In the genomic region with DNA sequence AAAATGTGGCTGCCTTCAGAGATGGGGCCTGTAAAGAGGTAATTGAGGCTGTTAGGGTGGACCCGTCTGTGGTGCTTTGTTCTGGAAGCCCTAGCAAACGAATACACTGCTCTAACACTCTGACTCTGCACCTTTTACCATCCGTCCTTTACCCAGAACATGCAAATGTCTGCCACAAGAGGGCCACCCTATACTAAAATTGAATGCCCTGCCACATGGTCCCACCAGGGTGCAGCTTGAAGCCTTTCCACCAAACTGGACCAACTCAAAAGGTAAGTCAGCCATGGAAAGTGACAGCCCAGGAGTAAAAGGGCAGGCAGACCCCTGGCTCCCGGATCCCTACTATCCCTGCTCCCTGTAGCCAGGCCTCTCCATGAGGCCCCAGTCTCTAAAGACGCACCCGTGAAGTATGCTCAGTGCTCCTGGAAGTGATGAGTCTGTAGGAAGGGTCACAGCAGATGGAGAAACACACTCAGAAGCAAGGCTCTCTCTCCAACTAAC, we compare ENCODE assay signal across 9 cellular contexts. TPM values are rescaled to one million over a fixed set of nuclear protein-coding genes. Genes with fewer than 3 reads are reported as not detected.
A peak's percentile ranks its signal among the peaks of the same experiment; 100 is the strongest.
DNase-seq lines count a peak whose midpoint lies in the region; ATAC-seq lines count a peak whose summit lies in the region.
"Had no signal": no experiment of that assay in that cellular context is flagged by ENCODE, and none has a peak within 500 bp of the region (broad histone marks: within the 10 kb centered on the region; RNA-seq: fewer than 3 reads in every experiment).

No MANE protein-coding gene starts in this region.

- peaks cover 8% of the 10 kb centered on the region for H3K4me1 ChIP-seq in CD4-positive, alpha-beta memory T cell (ENCODE audit: insufficient read depth, low read length)

- no peak overlapping the region for H3K4me3 Mint-ChIP-seq in CD4-positive, alpha-beta memory T cell
- H3K4me3 Mint-ChIP-seq in activated CD4-positive, alpha-beta memory T cell treated with anti-CD3 and anti-CD28 coated beads for 36 hours, result no peak overlapping the region
- H3K4me3 Mint-ChIP-seq: activated naive CD4-positive, alpha-beta T cell treated with anti-CD3 and anti-CD28 coated beads, Interleukin-2, amount 50 U/mL, for 24 hours had no signal

- no peaks in the 10 kb centered on the region for H3K9me3 ChIP-seq in CD4-positive, alpha-beta memory T cell (ENCODE audit: control insufficient read depth in 1 of 2, low read length in 2 of 2)

- DNase-seq in CD4-positive, alpha-beta memory T cell, result peak; percentile 64 to 76 (median 70)
- DNase-seq in NCI-H774 (lab: John Stamatoyannopoulos, UW), result peak; percentile 68
- DNase-seq in activated CD4-positive, alpha-beta memory T cell treated with anti-CD3 and anti-CD28 coated beads for 36 hours, result peak; percentile 78
- DNase-seq in effector CD4-positive, alpha-beta T cell, result peak; percentile 54
- DNase-seq in midbrain (lab: John Stamatoyannopoulos, UW), result peak; percentile 71
- peak; percentile 67 for DNase-seq in stimulated activated CD8-positive, alpha-beta memory T cell treated with anti-CD3 and anti-CD28 coated beads, Interleukin-4, amount 100 ng/mL, for 48 hours

- intact Hi-C loops in CD4-positive, alpha-beta memory T cell (cut with micrococcal nuclease), result loop anchor here (1.0 to 2.0 kb wide), 6 partner anchors 32 to 459 kb away; a partner anchor contains a TSS
- intact Hi-C loops in activated CD4-positive, alpha-beta memory T cell treated with anti-CD3 and anti-CD28 coated beads for 36 hours (cut with micrococcal nuclease), result loop anchor here (1.0 to 10.0 kb wide), 6 partner anchors 33 to 598 kb away; a partner anchor contains a TSS

- no peaks in the 10 kb centered on the region for H3K36me3 Mint-ChIP-seq in CD4-positive, alpha-beta memory T cell
- no peaks in the 10 kb centered on the region for H3K36me3 Mint-ChIP-seq in activated CD4-positive, alpha-beta memory T cell treated with anti-CD3 and anti-CD28 coated beads for 36 hours
- H3K36me3 Mint-ChIP-seq: activated naive CD4-positive, alpha-beta T cell treated with anti-CD3 and anti-CD28 coated beads, Interleukin-2, amount 50 U/mL, for 24 hours had no signal

- CTCF ChIA-PET in CD4-positive, alpha-beta memory T cell (lab: Charles Lee; ENCODE audit: partially characterized antibody), result interaction anchor here (0.8 to 3.0 kb wide), 16 partner anchors 26 to 402 kb away, joined by 3 to 26 read pairs (median 6); a partner anchor contains a TSS
- CTCF ChIA-PET in activated CD4-positive, alpha-beta memory T cell treated with anti-CD3 and anti-CD28 coated beads for 36 hours (lab: Charles Lee), result interaction anchor here (0.7 to 2.1 kb wide), 30 partner anchors 8 to 459 kb away, joined by 3 to 20 read pairs (median 5); a partner anchor contains a TSS

- no peak overlapping the region for H3K4me3 ChIP-seq in CD4-positive, alpha-beta memory T cell (ENCODE audit: low read length in 2 of 2)

- no peaks in the 10 kb centered on the region for H3K36me3 ChIP-seq in CD4-positive, alpha-beta memory T cell (ENCODE audit: insufficient read depth, low read length)

- H3K27ac ChIP-seq in CD4-positive, alpha-beta memory T cell (ENCODE audit: low read depth, low read length), result no peak overlapping the region

- POLR2A ChIA-PET in CD4-positive, alpha-beta memory T cell (lab: Charles Lee; ENCODE audit: partially characterized antibody), result interaction anchor here (1.0 kb wide), 1 partner anchor 145 kb away, joined by 3 read pairs; a partner anchor contains a TSS
- POLR2A ChIA-PET in activated CD4-positive, alpha-beta memory T cell treated with anti-CD3 and anti-CD28 coated beads for 36 hours (lab: Charles Lee), result no interaction called here

- ATAC-seq in GM19395 (IDR thresholded peaks at IDR 0.05; ENCODE audit: unreplicated experiment) (peak; percentile 83), HG03558 (IDR thresholded peaks at IDR 0.05; ENCODE audit: extremely low read depth, unreplicated experiment) (peak; percentile 75)

- no peak overlapping the region for H3K27ac Mint-ChIP-seq in CD4-positive, alpha-beta memory T cell
- H3K27ac Mint-ChIP-seq in activated CD4-positive, alpha-beta memory T cell treated with anti-CD3 and anti-CD28 coated beads for 36 hours, result peak overlapping the region; percentile 28
- H3K27ac Mint-ChIP-seq: activated naive CD4-positive, alpha-beta T cell treated with anti-CD3 and anti-CD28 coated beads, Interleukin-2, amount 50 U/mL, for 24 hours had no signal

- H3K27me3 ChIP-seq in CD4-positive, alpha-beta memory T cell (ENCODE audit: insufficient read depth, low read length), result no peaks in the 10 kb centered on the region

- H3K9me3 Mint-ChIP-seq in CD4-positive, alpha-beta memory T cell, result no peaks in the 10 kb centered on the region
- no peaks in the 10 kb centered on the region for H3K9me3 Mint-ChIP-seq in activated CD4-positive, alpha-beta memory T cell treated with anti-CD3 and anti-CD28 coated beads for 36 hours
- H3K9me3 Mint-ChIP-seq: activated naive CD4-positive, alpha-beta T cell treated with anti-CD3 and anti-CD28 coated beads, Interleukin-2, amount 50 U/mL, for 24 hours had no signal

- peaks cover 16 to 20% of the 10 kb centered on the region in 2 donors for H3K27me3 Mint-ChIP-seq in CD4-positive, alpha-beta memory T cell
- peaks cover 9% of the 10 kb centered on the region for H3K27me3 Mint-ChIP-seq in activated CD4-positive, alpha-beta memory T cell treated with anti-CD3 and anti-CD28 coated beads for 36 hours

- H3K4me1 Mint-ChIP-seq in CD4-positive, alpha-beta memory T cell, result peaks cover 10 to 18% (median 15%) of the 10 kb centered on the region in 4 donors
- peaks cover 16% of the 10 kb centered on the region for H3K4me1 Mint-ChIP-seq in activated CD4-positive, alpha-beta memory T cell treated with anti-CD3 and anti-CD28 coated beads for 36 hours (ENCODE audit: low read depth)
- H3K4me1 Mint-ChIP-seq: activated naive CD4-positive, alpha-beta T cell treated with anti-CD3 and anti-CD28 coated beads, Interleukin-2, amount 50 U/mL, for 24 hours had no signal

RNA-seq across cellular contexts. Expression of a gene that starts 5.8 kb away (rescaled TPM):
- total RNA-seq in CD4-positive, alpha-beta memory T cell, result under 1 TPM; 0.87 to 0.94 TPM
- polyA plus RNA-seq in CD4-positive, alpha-beta memory T cell, result under 1 TPM; 0.21 to 0.96 TPM
- under 1 TPM; 0.34 to 0.36 TPM for total RNA-seq in activated CD4-positive, alpha-beta memory T cell treated with anti-CD3 and anti-CD28 coated beads for 36 hours

RNA-seq across cellular contexts. Expression of a gene that starts 32.9 kb away (rescaled TPM):
- total RNA-seq in CD4-positive, alpha-beta memory T cell, result 10 to 100 TPM; 43.1 to 49.1 TPM
- polyA plus RNA-seq in CD4-positive, alpha-beta memory T cell, result 100 to 1,000 TPM; 147 to 212 TPM
- total RNA-seq in activated CD4-positive, alpha-beta memory T cell treated with anti-CD3 and anti-CD28 coated beads for 36 hours, result 10 to 100 TPM; 91.2 to 94.3 TPM
